ENCODE assay signal across 1 cellular context in the genomic region with DNA sequence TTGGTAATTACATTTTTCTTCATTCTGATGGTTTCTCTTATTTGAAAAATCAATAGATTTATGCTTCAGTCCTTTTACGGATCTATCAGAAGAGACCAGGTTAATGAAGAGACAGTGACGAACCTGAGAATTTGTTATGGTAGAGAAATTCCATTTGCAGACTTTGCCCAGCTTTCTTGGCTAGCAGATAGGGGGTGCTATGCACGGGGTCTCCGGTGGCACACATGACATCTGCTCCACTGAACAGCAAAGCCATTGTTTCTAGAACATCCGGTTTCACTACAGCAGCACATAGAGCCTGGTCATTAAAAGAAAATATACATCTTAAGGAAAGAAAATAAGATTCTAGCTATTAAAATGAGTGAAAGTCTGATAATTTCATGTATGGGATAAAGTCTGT.
TF ChIP-seq lines count a peak whose summit lies in the region.

No MANE protein-coding gene starts in this region.

TF ChIP-seq in H1, 55 proteins besides CTCF, POLR2A, EP300 and RAD21:
- TF ChIP-seq RXRA (IDR thresholded peaks at IDR 0.05; ENCODE audit: insufficient read depth, low read depth, low read length), result no peak
- TF ChIP-seq RBBP5 (IDR thresholded peaks at IDR 0.05; ENCODE audit: borderline replicate concordance, low read depth, low read length), result no peak
- TF ChIP-seq TEAD4 (IDR thresholded peaks at IDR 0.05; ENCODE audit: low read depth, low read length), result no peak
- no peak for TF ChIP-seq EGR1 (IDR thresholded peaks at IDR 0.05; ENCODE audit: borderline replicate concordance, low read depth, low read length)
- TF ChIP-seq BCL11A (IDR thresholded peaks at IDR 0.05; ENCODE audit: low read depth in 2 of 2, low read length in 2 of 2), result no peak
- no peak for TF ChIP-seq CHD1 (IDR thresholded peaks at IDR 0.05; ENCODE audit: low read depth, low read length)
- TF ChIP-seq, protein P1, sequence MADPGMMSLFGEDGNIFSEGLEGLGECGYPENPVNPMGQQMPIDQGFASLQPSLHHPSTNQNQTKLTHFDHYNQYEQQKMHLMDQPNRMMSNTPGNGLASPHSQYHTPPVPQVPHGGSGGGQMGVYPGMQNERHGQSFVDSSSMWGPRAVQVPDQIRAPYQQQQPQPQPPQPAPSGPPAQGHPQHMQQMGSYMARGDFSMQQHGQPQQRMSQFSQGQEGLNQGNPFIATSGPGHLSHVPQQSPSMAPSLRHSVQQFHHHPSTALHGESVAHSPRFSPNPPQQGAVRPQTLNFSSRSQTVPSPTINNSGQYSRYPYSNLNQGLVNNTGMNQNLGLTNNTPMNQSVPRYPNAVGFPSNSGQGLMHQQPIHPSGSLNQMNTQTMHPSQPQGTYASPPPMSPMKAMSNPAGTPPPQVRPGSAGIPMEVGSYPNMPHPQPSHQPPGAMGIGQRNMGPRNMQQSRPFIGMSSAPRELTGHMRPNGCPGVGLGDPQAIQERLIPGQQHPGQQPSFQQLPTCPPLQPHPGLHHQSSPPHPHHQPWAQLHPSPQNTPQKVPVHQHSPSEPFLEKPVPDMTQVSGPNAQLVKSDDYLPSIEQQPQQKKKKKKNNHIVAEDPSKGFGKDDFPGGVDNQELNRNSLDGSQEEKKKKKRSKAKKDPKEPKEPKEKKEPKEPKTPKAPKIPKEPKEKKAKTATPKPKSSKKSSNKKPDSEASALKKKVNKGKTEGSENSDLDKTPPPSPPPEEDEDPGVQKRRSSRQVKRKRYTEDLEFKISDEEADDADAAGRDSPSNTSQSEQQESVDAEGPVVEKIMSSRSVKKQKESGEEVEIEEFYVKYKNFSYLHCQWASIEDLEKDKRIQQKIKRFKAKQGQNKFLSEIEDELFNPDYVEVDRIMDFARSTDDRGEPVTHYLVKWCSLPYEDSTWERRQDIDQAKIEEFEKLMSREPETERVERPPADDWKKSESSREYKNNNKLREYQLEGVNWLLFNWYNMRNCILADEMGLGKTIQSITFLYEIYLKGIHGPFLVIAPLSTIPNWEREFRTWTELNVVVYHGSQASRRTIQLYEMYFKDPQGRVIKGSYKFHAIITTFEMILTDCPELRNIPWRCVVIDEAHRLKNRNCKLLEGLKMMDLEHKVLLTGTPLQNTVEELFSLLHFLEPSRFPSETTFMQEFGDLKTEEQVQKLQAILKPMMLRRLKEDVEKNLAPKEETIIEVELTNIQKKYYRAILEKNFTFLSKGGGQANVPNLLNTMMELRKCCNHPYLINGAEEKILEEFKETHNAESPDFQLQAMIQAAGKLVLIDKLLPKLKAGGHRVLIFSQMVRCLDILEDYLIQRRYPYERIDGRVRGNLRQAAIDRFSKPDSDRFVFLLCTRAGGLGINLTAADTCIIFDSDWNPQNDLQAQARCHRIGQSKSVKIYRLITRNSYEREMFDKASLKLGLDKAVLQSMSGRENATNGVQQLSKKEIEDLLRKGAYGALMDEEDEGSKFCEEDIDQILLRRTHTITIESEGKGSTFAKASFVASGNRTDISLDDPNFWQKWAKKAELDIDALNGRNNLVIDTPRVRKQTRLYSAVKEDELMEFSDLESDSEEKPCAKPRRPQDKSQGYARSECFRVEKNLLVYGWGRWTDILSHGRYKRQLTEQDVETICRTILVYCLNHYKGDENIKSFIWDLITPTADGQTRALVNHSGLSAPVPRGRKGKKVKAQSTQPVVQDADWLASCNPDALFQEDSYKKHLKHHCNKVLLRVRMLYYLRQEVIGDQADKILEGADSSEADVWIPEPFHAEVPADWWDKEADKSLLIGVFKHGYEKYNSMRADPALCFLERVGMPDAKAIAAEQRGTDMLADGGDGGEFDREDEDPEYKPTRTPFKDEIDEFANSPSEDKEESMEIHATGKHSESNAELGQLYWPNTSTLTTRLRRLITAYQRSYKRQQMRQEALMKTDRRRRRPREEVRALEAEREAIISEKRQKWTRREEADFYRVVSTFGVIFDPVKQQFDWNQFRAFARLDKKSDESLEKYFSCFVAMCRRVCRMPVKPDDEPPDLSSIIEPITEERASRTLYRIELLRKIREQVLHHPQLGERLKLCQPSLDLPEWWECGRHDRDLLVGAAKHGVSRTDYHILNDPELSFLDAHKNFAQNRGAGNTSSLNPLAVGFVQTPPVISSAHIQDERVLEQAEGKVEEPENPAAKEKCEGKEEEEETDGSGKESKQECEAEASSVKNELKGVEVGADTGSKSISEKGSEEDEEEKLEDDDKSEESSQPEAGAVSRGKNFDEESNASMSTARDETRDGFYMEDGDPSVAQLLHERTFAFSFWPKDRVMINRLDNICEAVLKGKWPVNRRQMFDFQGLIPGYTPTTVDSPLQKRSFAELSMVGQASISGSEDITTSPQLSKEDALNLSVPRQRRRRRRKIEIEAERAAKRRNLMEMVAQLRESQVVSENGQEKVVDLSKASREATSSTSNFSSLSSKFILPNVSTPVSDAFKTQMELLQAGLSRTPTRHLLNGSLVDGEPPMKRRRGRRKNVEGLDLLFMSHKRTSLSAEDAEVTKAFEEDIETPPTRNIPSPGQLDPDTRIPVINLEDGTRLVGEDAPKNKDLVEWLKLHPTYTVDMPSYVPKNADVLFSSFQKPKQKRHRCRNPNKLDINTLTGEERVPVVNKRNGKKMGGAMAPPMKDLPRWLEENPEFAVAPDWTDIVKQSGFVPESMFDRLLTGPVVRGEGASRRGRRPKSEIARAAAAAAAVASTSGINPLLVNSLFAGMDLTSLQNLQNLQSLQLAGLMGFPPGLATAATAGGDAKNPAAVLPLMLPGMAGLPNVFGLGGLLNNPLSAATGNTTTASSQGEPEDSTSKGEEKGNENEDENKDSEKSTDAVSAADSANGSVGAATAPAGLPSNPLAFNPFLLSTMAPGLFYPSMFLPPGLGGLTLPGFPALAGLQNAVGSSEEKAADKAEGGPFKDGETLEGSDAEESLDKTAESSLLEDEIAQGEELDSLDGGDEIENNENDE (IDR thresholded peaks at IDR 0.05; ENCODE audit: insufficient replicate concordance, low read length), result no peak
- no peak for TF ChIP-seq GABPA (IDR thresholded peaks at IDR 0.05; ENCODE audit: borderline replicate concordance, insufficient read depth, low read length)
- TF ChIP-seq HDAC6 (IDR thresholded peaks at IDR 0.05; ENCODE audit: low read depth, low read length), result no peak
- no peak for TF ChIP-seq SP1 (IDR thresholded peaks at IDR 0.05; ENCODE audit: low read depth, low read length)
TF ChIP-seq in H1: peak in this region for 0.
